23 cellular contexts compared by ENCODE assay signal in the genomic region with DNA sequence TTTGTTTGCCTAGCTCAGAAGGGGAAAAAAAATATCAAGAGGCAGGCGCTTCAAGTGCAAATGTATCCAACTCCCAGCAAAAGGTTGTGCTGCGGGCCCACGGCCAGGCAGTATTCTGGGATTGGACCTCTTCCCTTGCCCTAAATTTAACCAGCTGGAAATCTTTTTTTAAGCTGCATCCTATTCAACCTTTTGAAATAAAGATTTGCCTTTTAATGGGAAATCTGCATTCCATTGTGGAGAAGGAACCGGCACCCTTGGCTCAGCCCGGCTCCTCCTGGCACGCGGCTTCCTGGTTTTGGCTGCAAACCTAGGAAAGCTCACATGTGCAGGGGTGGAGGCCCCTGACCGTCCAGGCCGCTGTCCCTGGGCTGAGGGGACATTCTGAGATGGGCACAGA.
DNase-seq lines count a peak whose midpoint lies in the region; ATAC-seq and TF ChIP-seq lines count a peak whose summit lies in the region.
"Had no signal": no experiment of that assay in that cellular context is flagged by ENCODE, and none has a peak within 500 bp of the region (broad histone marks: within the 10 kb centered on the region; RNA-seq: fewer than 3 reads in every experiment).

No MANE protein-coding gene starts in this region.

- peak overlapping the region; percentile 69 for H3K27ac ChIP-seq in VCaP
- H3K27ac ChIP-seq: GM23248, tibial artery had no signal

- DNase-seq in AG10803 (ENCODE audit: low read depth) (peak; percentile 37), head of caudate nucleus (peak in 28 of 42 donors; percentile 14 to 66 (median 37)), posterior cingulate gyrus (peak in 9 of 10 donors; percentile 35 to 89 (median 56)), GDM1 (lab: John Stamatoyannopoulos, UW) (no peak), DMS153 treated with DMSO at 0.1 percent for 48 hours (lab: John Stamatoyannopoulos, UW; ENCODE audit: unreplicated experiment) (no peak)
- DNase-seq: ACHN; activated CD4-positive, CD25-positive, alpha-beta regulatory T cell; activated CD8-positive, alpha-beta T cell treated with anti-CD3 and anti-CD28 coated beads, Interleukin-2, amount 10 ng/mL, durations not matched to agents 7 days and 5 days; activated T-cell treated with anti-CD3 and anti-CD28 coated beads, Interleukin-2, amount 50 U/mL, for 48 hours; CD8-positive, alpha-beta T cell; dermis blood vessel endothelial cell; DMS79; GM23248; mesendoderm; natural killer cell; NCI-H187 treated with DMSO at 0.1 percent for 48 hours; NCI-H524; SIG-M5; tibial artery had no signal

- ATAC-seq in HG03520 (IDR thresholded peaks at IDR 0.05; ENCODE audit: unreplicated experiment) (no peak), GM21786 (IDR thresholded peaks at IDR 0.05; ENCODE audit: unreplicated experiment) (no peak)
- ATAC-seq: activated CD8-positive, alpha-beta T cell treated with anti-CD3 and anti-CD28 coated beads, Interleukin-2, amount 10 ng/mL, durations not matched to agents 7 days and 5 days; CD8-positive, alpha-beta T cell; HepG2; natural killer cell had no signal

- intact Hi-C loops in head of caudate nucleus (cut with DNase I), result no loop called here
- intact Hi-C loops in posterior cingulate gyrus (cut with DNase I), result no loop called here

- H3K4me3 ChIP-seq in AG10803 (ENCODE audit: low read length), result no peak overlapping the region
- H3K4me3 ChIP-seq: GM23248, tibial artery had no signal

- no peak for TF ChIP-seq CTCF in AG10803 (conservative IDR thresholded peaks at IDR 0.05; ENCODE audit: low read length)
- no peak for TF ChIP-seq CTCF in VCaP (conservative IDR thresholded peaks at IDR 0.05)

Comparison
In these comparisons a context has a peak if more than half of its experiments do, and no peak if none do; other contexts are left out.
1. DNase-seq: peak in AG10803 (single experiment), head of caudate nucleus (28 of 42) and posterior cingulate gyrus (9 of 10); none in GDM1 (single experiment) and DMS153 treated with DMSO at 0.1 percent for 48 hours (single experiment).